ENCODE assay signal across 11 cellular contexts in genomic region chr1:205672395-205672889, GRCh38. TPM values are rescaled to one million over a fixed set of nuclear protein-coding genes. Genes with fewer than 3 reads are reported as not detected.
DNase-seq lines count a peak whose midpoint lies in the region; ATAC-seq and TF ChIP-seq lines count a peak whose summit lies in the region.
"Had no signal": no experiment of that assay in that cellular context is flagged by ENCODE, and none has a peak within 500 bp of the region (broad histone marks: within the 10 kb centered on the region; RNA-seq: fewer than 3 reads in every experiment).

No MANE protein-coding gene starts in this region.

- DNase-seq in MM.1S (no peak), choroid plexus epithelial cell (ENCODE audit: low read depth) (peak; percentile 45), right lobe of liver (no peak), middle frontal gyrus (ENCODE audit: extremely low spot score, low spot score) (no peak)
- no peak for DNase-seq in activated effector memory CD4-positive, alpha-beta T cell treated with Interleukin-2 at 50 U/mL for 16 hours
- no peak for DNase-seq in stimulated activated CD8-positive, alpha-beta memory T cell treated with anti-CD3 and anti-CD28 coated beads, Interleukin-4, amount 100 ng/mL, for 48 hours
- DNase-seq: spleen had no signal

- 0 out of 2 replicates have a peak, but pooled peaks cover 2% of the 10 kb centered on the region for H4K20me1 ChIP-seq in MM.1S (ENCODE audit: insufficient read depth, low read length)

- H3K9ac ChIP-seq in MM.1S (ENCODE audit: low read length): no peak overlapping the region

- WGBS in right lobe of liver (ENCODE audit: insufficient coverage, low coverage, low lambda C conversion rate, missing lambda C conversion rate): 48% methylated on average over 8 of the region's 11 CpGs

- peak in 3 of 4 donors; percentile 18 to 41 (median 24) for ATAC-seq in right lobe of liver
- ATAC-seq in HG02970 (IDR thresholded peaks at IDR 0.05; ENCODE audit: low FRiP score, unreplicated experiment): no peak

- H3K36me3 ChIP-seq in MM.1S (replicated peaks; ENCODE audit: insufficient read depth, low read length) (no peaks in the 10 kb centered on the region), right lobe of liver (no peaks in the 10 kb centered on the region)
- H3K36me3 ChIP-seq: SJSA1, spleen had no signal

- H3F3A ChIP-seq in MM.1S (ENCODE audit: insufficient read depth, low read length): peaks cover 21% of the 10 kb centered on the region

- TF ChIP-seq CTCF in 22Rv1 (IDR thresholded peaks at IDR 0.05) (peak; percentile 71), MM.1S (IDR thresholded peaks at IDR 0.05; ENCODE audit: low read length) (no peak; the same call in 1 of the 2 replicates), choroid plexus epithelial cell (conservative IDR thresholded peaks at IDR 0.05; ENCODE audit: low read depth, low read length) (peak; percentile 47), right lobe of liver (IDR thresholded peaks at IDR 0.05) (peak in 3 of 4 donors; percentile 23 to 46 (median 31))

- H2AFZ ChIP-seq in MM.1S (ENCODE audit: low read length): no peak overlapping the region

- H3K9me3 ChIP-seq in MM.1S (replicated peaks; ENCODE audit: insufficient read depth, low read length) (no peaks in the 10 kb centered on the region), right lobe of liver (no peaks in the 10 kb centered on the region)
- H3K9me3 ChIP-seq: SJSA1, spleen had no signal

- intact Hi-C loops in right lobe of liver (cut with DNase I): loop anchor here in 1 of 2 donors (5.0 kb wide), 1 partner anchor 35 kb away; no protein-coding TSS in a partner anchor

- peaks cover 59% of the 10 kb centered on the region for H3K27me3 ChIP-seq in MM.1S (replicated peaks; ENCODE audit: insufficient read depth, low read length)
- H3K27me3 ChIP-seq in right lobe of liver: no peaks in the 10 kb centered on the region
- H3K27me3 ChIP-seq: SJSA1 had no signal

- peak overlapping the region; percentile 38 for H3K4me2 ChIP-seq in MM.1S (ENCODE audit: low read depth, low read length)

- H3K9me2 ChIP-seq in MM.1S (replicated peaks; ENCODE audit: insufficient read depth, low read length): no peaks in the 10 kb centered on the region

- H3K4me3 ChIP-seq in MM.1S (ENCODE audit: low read length) (peak overlapping the region; percentile 22; the same call in 1 of the 2 replicates), choroid plexus epithelial cell (ENCODE audit: low read depth, low read length) (no peak overlapping the region), right lobe of liver (no peak overlapping the region)
- H3K4me3 ChIP-seq: SJSA1 had no signal

- H3K4me1 ChIP-seq in MM.1S (ENCODE audit: low read length) (peaks cover 22% of the 10 kb centered on the region), right lobe of liver (peaks cover 0 to 91% (median 42%) of the 10 kb centered on the region in 4 donors)

- no peak for TF ChIP-seq POLR2A in right lobe of liver (IDR thresholded peaks at IDR 0.05)

- H3K79me2 ChIP-seq in MM.1S (ENCODE audit: low read length): no peaks in the 10 kb centered on the region

- H3K27ac ChIP-seq in 22Rv1 (peak overlapping the region; percentile 31), MM.1S (ENCODE audit: low read length) (no peak overlapping the region), right lobe of liver (peak overlapping the region in 2 of 3 donors; percentile 32 to 77)
- H3K27ac ChIP-seq: HL-60, SJSA1 had no signal

RNA-seq across cellular contexts. Expression of gene SLC45A3, which starts 7.9 kb away (rescaled TPM):
- 10 to 100 TPM in 2 of 6 experiments, 1 to 10 TPM in 4; 6.9 to 27.0 (median 7.9) TPM for total RNA-seq in right lobe of liver

RNA-seq across cellular contexts. Expression of gene ELK4, which starts 40.6 kb away (rescaled TPM):
- total RNA-seq in right lobe of liver: 10 to 100 TPM; 15.1 to 39.2 (median 26.9) TPM
